In the genomic region with DNA sequence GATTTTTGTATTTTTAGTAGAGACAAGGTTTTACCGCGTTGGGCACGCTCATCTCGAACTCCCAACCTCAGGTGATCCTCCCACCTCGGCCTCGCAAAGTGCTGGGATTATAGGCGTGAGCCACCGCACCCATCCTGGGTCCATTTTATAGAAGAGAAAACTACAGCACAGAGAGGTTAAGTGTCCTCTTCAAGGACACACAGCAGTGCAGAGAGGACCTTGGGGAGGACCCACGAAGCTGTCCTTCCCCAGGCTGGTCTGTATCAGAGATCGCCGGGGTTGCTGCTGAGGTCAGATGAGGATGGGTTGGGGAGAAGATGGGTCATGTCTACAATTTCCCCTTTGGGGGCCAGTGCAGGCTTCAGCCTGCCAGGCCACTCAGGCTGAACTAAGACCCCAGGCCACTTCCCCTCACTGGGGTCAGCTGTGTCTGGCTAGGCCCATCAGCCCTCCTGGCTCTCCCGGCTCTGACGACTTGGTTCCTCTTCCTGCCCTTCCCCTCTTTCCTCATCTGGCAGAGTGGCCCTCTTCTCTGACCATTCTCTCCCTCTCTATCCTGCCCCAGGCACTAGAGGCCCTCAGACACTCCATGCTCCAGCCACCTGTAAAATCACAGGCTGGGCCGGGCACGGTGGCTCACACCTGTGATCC, we compare ENCODE assay signal across 16 cellular contexts. TPM values are rescaled to one million over a fixed set of nuclear protein-coding genes. Genes with fewer than 3 reads are reported as not detected.
DNase-seq lines count a peak whose midpoint lies in the region; ATAC-seq, FAIRE-seq and TF ChIP-seq lines count a peak whose summit lies in the region.
"Had no signal": no experiment of that assay in that cellular context is flagged by ENCODE, and none has a peak within 500 bp of the region (broad histone marks: within the 10 kb centered on the region; RNA-seq: fewer than 3 reads in every experiment).

No MANE protein-coding gene starts in this region.

- POLR2A ChIA-PET in activated CD4-positive, alpha-beta memory T cell treated with anti-CD3 and anti-CD28 coated beads, Interleukin-2, amount 10 ng/mL, durations not matched to agents 7 days and 5 days (lab: Charles Lee), result interaction anchor here (1.6 to 8.7 kb wide), 2 partner anchors 8 to 51 kb away, joined by 5 to 104 read pairs; partner anchors contain the start of gene ZNF414
- POLR2A ChIA-PET in HepG2 (lab: Yijun Ruan, JAX), result no interaction called here

- H3K4me1 Mint-ChIP-seq in activated CD4-positive, alpha-beta memory T cell treated with anti-CD3 and anti-CD28 coated beads, Interleukin-2, amount 10 ng/mL, durations not matched to agents 7 days and 5 days, result peaks cover 77% of the 10 kb centered on the region
- H3K4me1 Mint-ChIP-seq: neural crest cell had no signal

- H3K27ac ChIP-seq in right atrium auricular region (no peak overlapping the region), HepG2 (ENCODE audit: extremely low read length, insufficient read depth, low read length) (no peak overlapping the region), aorta (ENCODE audit: low read depth in 1 of 2, low read length in 2 of 2) (no peak overlapping the region)

- intact Hi-C loops in Right ventricle myocardium inferior (cut with DNase I) (no loop called here), HepG2 (cut with micrococcal nuclease; ENCODE audit: unreplicated experiment) (no loop called here), aorta (cut with DNase I) (no loop called here)

- H3K4me2 ChIP-seq in HepG2 (ENCODE audit: low read depth, low read length), result no peak overlapping the region

- in situ Hi-C loops in HepG2 (cut with HindIII; ENCODE audit: extremely low pct_ligation_motif_present, low pct_unique_long_range_greater_than_20kb), result no loop called here

- H3K27me3 ChIP-seq in right atrium auricular region (no peaks in the 10 kb centered on the region), HepG2 (ENCODE audit: control insufficient read depth in 1 of 2, insufficient read depth in 2 of 2, low read length in 2 of 2) (no peaks in the 10 kb centered on the region; a peak in 1 of 5 replicates), aorta (ENCODE audit: control insufficient read depth in 1 of 2, insufficient read depth in 2 of 2, low read length in 1 of 2) (no peaks in the 10 kb centered on the region)

- WGBS in HepG2 (ENCODE audit: low lambda C conversion rate), result 70% methylated on average over 15 of the region's 15 CpGs
- WGBS in aorta, 2 donors, result 84 to 92% methylated on average over 15 of the region's 15 CpGs

- H3K9me3 ChIP-seq in right atrium auricular region, result no peaks in the 10 kb centered on the region
- no peaks in the 10 kb centered on the region for H3K9me3 ChIP-seq in HepG2 (ENCODE audit: low read length)
- H3K9me3 ChIP-seq in aorta (ENCODE audit: control insufficient read depth, low read length), result no peaks in the 10 kb centered on the region

- H3K4me1 ChIP-seq in right atrium auricular region (no peaks in the 10 kb centered on the region), HepG2 (ENCODE audit: insufficient read depth, low read length) (no peaks in the 10 kb centered on the region), aorta (ENCODE audit: control insufficient read depth in 1 of 2, insufficient read depth in 2 of 2, low read length in 2 of 2) (no peaks in the 10 kb centered on the region)

- no TSS peak for BruUV-seq in HepG2 (replicated peaks; lab: Mats Ljungman, UMichigan)

- DNase-seq in Right ventricle myocardium inferior (ENCODE audit: missing footprints) (peak; percentile 72), right atrium auricular region (ENCODE audit: low spot score) (no peak), HepG2 (ENCODE audit: low spot score) (no peak), aorta (peak in 1 of 2 donors; percentile 82), islet precursor cell (no peak)
- DNase-seq in activated CD4-positive, alpha-beta memory T cell treated with anti-CD3 and anti-CD28 coated beads, Interleukin-2, amount 10 ng/mL, durations not matched to agents 7 days and 5 days, result no peak
- DNase-seq: activated CD4-positive, alpha-beta T cell treated with anti-CD3 and anti-CD28 coated beads for 4 hours; NCI-H1048; NCI-H510A treated with DMSO at 0.1 percent for 48 hours; stimulated activated CD8-positive, alpha-beta memory T cell treated with anti-CD3 and anti-CD28 coated beads, Interleukin-4, amount 100 ng/mL, for 48 hours had no signal

- ATAC-seq in Right ventricle myocardium inferior (peak; percentile 56), HepG2 (no peak), aorta (ENCODE audit: low FRiP score) (peak; percentile 51), HG03175 (IDR thresholded peaks at IDR 0.05; ENCODE audit: unreplicated experiment) (no peak), GM19351 (IDR thresholded peaks at IDR 0.05; ENCODE audit: unreplicated experiment) (no peak)

- H3K27me3 Mint-ChIP-seq in activated CD4-positive, alpha-beta memory T cell treated with anti-CD3 and anti-CD28 coated beads, Interleukin-2, amount 10 ng/mL, durations not matched to agents 7 days and 5 days, result no peaks in the 10 kb centered on the region
- H3K27me3 Mint-ChIP-seq: activated naive CD8-positive, alpha-beta T cell had no signal

- H3K27ac Mint-ChIP-seq in activated CD4-positive, alpha-beta memory T cell treated with anti-CD3 and anti-CD28 coated beads, Interleukin-2, amount 10 ng/mL, durations not matched to agents 7 days and 5 days, result peak overlapping the region; percentile 61
- H3K27ac Mint-ChIP-seq: activated naive CD8-positive, alpha-beta T cell had no signal

- CTCF ChIA-PET in activated CD4-positive, alpha-beta memory T cell treated with anti-CD3 and anti-CD28 coated beads, Interleukin-2, amount 10 ng/mL, durations not matched to agents 7 days and 5 days (lab: Charles Lee), result interaction anchor here (6.4 kb wide), 1 partner anchor 11 kb away, joined by 69 read pairs; the partner anchor contains the start of gene MYO1F
- CTCF ChIA-PET in HepG2 (lab: Yijun Ruan, JAX; ENCODE audit: low intra/inter-chr PET ratio, low total read pairs), result no interaction called here

- FAIRE-seq in HepG2 (lab: Jason Lieb, UNC), result no peak
- FAIRE-seq: colon, islet of Langerhans had no signal

- TF ChIP-seq EP300 in HepG2 (IDR thresholded peaks at IDR 0.05; ENCODE audit: low read depth in 2 of 2, low read length in 2 of 2), result no peak
- TF ChIP-seq EP300 in HepG2 (CRISPR knock-in tag; IDR thresholded peaks at IDR 0.05; ENCODE audit: borderline replicate concordance), result no peak

- peaks cover 75% of the 10 kb centered on the region for H3K36me3 Mint-ChIP-seq in activated CD4-positive, alpha-beta memory T cell treated with anti-CD3 and anti-CD28 coated beads, Interleukin-2, amount 10 ng/mL, durations not matched to agents 7 days and 5 days (ENCODE audit: low read depth)
- H3K36me3 Mint-ChIP-seq: activated naive CD8-positive, alpha-beta T cell had no signal

- H2AFZ ChIP-seq in HepG2 (ENCODE audit: low read length), result no peak overlapping the region

- H3K4me3 Mint-ChIP-seq in activated CD4-positive, alpha-beta memory T cell treated with anti-CD3 and anti-CD28 coated beads, Interleukin-2, amount 10 ng/mL, durations not matched to agents 7 days and 5 days, result no peak overlapping the region
- H3K4me3 Mint-ChIP-seq: activated naive CD8-positive, alpha-beta T cell; neural crest cell had no signal

- TF ChIP-seq CTCF in right atrium auricular region (IDR thresholded peaks at IDR 0.05) (no peak), HepG2 (CRISPR knock-in tag; IDR thresholded peaks at IDR 0.05) (no peak)

- no peak for TF ChIP-seq RAD21 in HepG2 (CRISPR knock-in tag; IDR thresholded peaks at IDR 0.05)

- H4K20me1 ChIP-seq in HepG2 (ENCODE audit: insufficient read depth, low read length), result no peaks in the 10 kb centered on the region

- no peaks in the 10 kb centered on the region for H3K79me2 ChIP-seq in HepG2 (ENCODE audit: insufficient read depth, low read length)

- H3K4me3 ChIP-seq in right atrium auricular region, result no peak overlapping the region
- no peak overlapping the region for H3K4me3 ChIP-seq in HepG2 (replicated peaks in 1 of 3; ENCODE audit: insufficient read depth in 1 of 3, low read depth in 2 of 3, low read length in 3 of 3)
- no peak overlapping the region for H3K4me3 ChIP-seq in aorta (ENCODE audit: low read length in 2 of 2)

- no peak for TF ChIP-seq POLR2A in HepG2 (IDR thresholded peaks at IDR 0.05; ENCODE audit: insufficient read depth in 1 of 2, low read depth in 2 of 2, low read length in 2 of 2)

- no peaks in the 10 kb centered on the region for H3K36me3 ChIP-seq in right atrium auricular region
- no peaks in the 10 kb centered on the region for H3K36me3 ChIP-seq in HepG2 (replicated peaks in 1 of 2; ENCODE audit: control insufficient read depth in 1 of 2, insufficient read depth in 2 of 2, low read length in 2 of 2)
- no peaks in the 10 kb centered on the region for H3K36me3 ChIP-seq in aorta (ENCODE audit: control insufficient read depth in 1 of 2, insufficient read depth in 2 of 2, low read length in 1 of 2)

- no peak overlapping the region for H3K9ac ChIP-seq in HepG2 (ENCODE audit: insufficient read depth, low read depth, low read length)

- H3K9me3 Mint-ChIP-seq in activated CD4-positive, alpha-beta memory T cell treated with anti-CD3 and anti-CD28 coated beads, Interleukin-2, amount 10 ng/mL, durations not matched to agents 7 days and 5 days, result no peaks in the 10 kb centered on the region
- H3K9me3 Mint-ChIP-seq: neural crest cell had no signal

RNA-seq across cellular contexts. Expression of gene MYO1F, which starts 9.6 kb away (rescaled TPM):
- total RNA-seq in Right ventricle myocardium inferior (9.3 TPM), right atrium auricular region (10 to 100 TPM in 1 of 2 donors, 1 to 10 TPM in 1; 4.4 to 10.8 TPM), HepG2 (2016; rRNA removed; fragmentation: Illumina TruSeq; extraction: Trizol) (0.09 and 0.13 TPM in 2 replicates), aorta (10 to 100 TPM; 30.3 to 63.8 TPM)
- total RNA-seq in activated CD4-positive, alpha-beta memory T cell treated with anti-CD3 and anti-CD28 coated beads, Interleukin-2, amount 10 ng/mL, durations not matched to agents 7 days and 5 days, result 100 to 1,000 TPM; 420 TPM
- total RNA-seq in HepG2 (2016; cell fraction: cytosol; rRNA removed; fragmentation: Illumina TruSeq; extraction: Trizol; ENCODE audit: low read depth), result 0.20 and 0.26 TPM in 2 replicates
- 0.11 and 0.16 TPM in 2 replicates for total RNA-seq in HepG2 (2016; cell fraction: insoluble cytoplasmic fraction; rRNA removed; fragmentation: Illumina TruSeq; extraction: Trizol)
- total RNA-seq in HepG2 (2016; cell fraction: membrane; rRNA removed; fragmentation: Illumina TruSeq; extraction: Trizol), result 0.21 and 0.80 TPM in 2 replicates
- not detected in 2 replicates for total RNA-seq in HepG2 (2016; cell fraction: nucleus; rRNA removed; fragmentation: Illumina TruSeq; extraction: Trizol)
- polyA plus RNA-seq in HepG2 (2011; rRNA removed) (0.13 and 0.34 TPM in 2 replicates), aorta (10 to 100 TPM in 1 of 2 donors, 1 to 10 TPM in 1; 2.1 to 10.0 TPM)
- 0.13 and 0.30 TPM in 2 replicates for polyA plus RNA-seq in HepG2 (2011; cell fraction: cytosol; rRNA removed)
- polyA plus RNA-seq in HepG2 (2011; cell fraction: nucleus; rRNA removed), result 0.40 and 0.64 TPM in 2 replicates
- polyA plus RNA-seq in HepG2 (2012), result 0.42 and 1.5 TPM in 2 replicates
- polyA plus RNA-seq in HepG2 (2016; cell fraction: cytosol; fragmentation: Illumina TruSeq; extraction: Trizol; ENCODE audit: low read depth), result 0.25 and 0.37 TPM in 2 replicates
- 0.16 TPM in 1 of 2 replicates, not detected in the other for polyA plus RNA-seq in HepG2 (2016; cell fraction: insoluble cytoplasmic fraction; fragmentation: Illumina TruSeq; extraction: Trizol; ENCODE audit: low read depth)
- 0.32 and 0.36 TPM in 2 replicates for polyA plus RNA-seq in HepG2 (2016; cell fraction: membrane; fragmentation: Illumina TruSeq; extraction: Trizol; ENCODE audit: low read depth)
- 0.17 and 0.21 TPM in 2 replicates for polyA plus RNA-seq in HepG2 (2016; cell fraction: nucleus; fragmentation: Illumina TruSeq; extraction: Trizol; ENCODE audit: insufficient read depth, low read depth)
- 0.42 and 0.63 TPM in 2 replicates for polyA minus RNA-seq in HepG2 (2011; rRNA and poly(A)+ RNA removed; ENCODE audit: low replicate concordance)
- polyA minus RNA-seq in HepG2 (2011; cell fraction: cytosol; rRNA and poly(A)+ RNA removed), result not detected in 2 replicates
- polyA minus RNA-seq in HepG2 (2011; cell fraction: nucleus; rRNA and poly(A)+ RNA removed), result not detected in 2 replicates

RNA-seq across cellular contexts. Expression of gene ADAMTS10, which starts 42.9 kb away (rescaled TPM):
- total RNA-seq in Right ventricle myocardium inferior, result 10.0 TPM
- total RNA-seq in right atrium auricular region, result 10 to 100 TPM; 13.1 to 14.9 TPM
- 1 to 10 TPM; 2.6 to 2.8 TPM for total RNA-seq in activated CD4-positive, alpha-beta memory T cell treated with anti-CD3 and anti-CD28 coated beads, Interleukin-2, amount 10 ng/mL, durations not matched to agents 7 days and 5 days
- total RNA-seq in HepG2 (2016; rRNA removed; fragmentation: Illumina TruSeq; extraction: Trizol), result 0.49 TPM in 1 of 2 replicates, not detected in the other
- not detected in 2 replicates for total RNA-seq in HepG2 (2016; cell fraction: cytosol; rRNA removed; fragmentation: Illumina TruSeq; extraction: Trizol; ENCODE audit: low read depth)
- total RNA-seq in HepG2 (2016; cell fraction: insoluble cytoplasmic fraction; rRNA removed; fragmentation: Illumina TruSeq; extraction: Trizol), result 0.24 TPM in 1 of 2 replicates, not detected in the other
- total RNA-seq in HepG2 (2016; cell fraction: membrane; rRNA removed; fragmentation: Illumina TruSeq; extraction: Trizol), result not detected in 2 replicates
- total RNA-seq in HepG2 (2016; cell fraction: nucleus; rRNA removed; fragmentation: Illumina TruSeq; extraction: Trizol), result 1.2 TPM in 1 of 2 replicates, not detected in the other
- polyA plus RNA-seq in HepG2 (2011; rRNA removed), result 1.7 and 3.0 TPM in 2 replicates
- polyA plus RNA-seq in HepG2 (2011; cell fraction: cytosol; rRNA removed), result 0.46 and 0.68 TPM in 2 replicates
- 33.0 and 37.3 TPM in 2 replicates for polyA plus RNA-seq in HepG2 (2011; cell fraction: nucleus; rRNA removed)
- polyA plus RNA-seq in HepG2 (2012), result 2.1 and 3.0 TPM in 2 replicates
- not detected in 2 replicates for polyA plus RNA-seq in HepG2 (2016; cell fraction: cytosol; fragmentation: Illumina TruSeq; extraction: Trizol; ENCODE audit: low read depth)
- polyA plus RNA-seq in HepG2 (2016; cell fraction: insoluble cytoplasmic fraction; fragmentation: Illumina TruSeq; extraction: Trizol; ENCODE audit: low read depth), result not detected in 2 replicates
- not detected in 2 replicates for polyA plus RNA-seq in HepG2 (2016; cell fraction: membrane; fragmentation: Illumina TruSeq; extraction: Trizol; ENCODE audit: low read depth)
- 0.67 and 1.2 TPM in 2 replicates for polyA plus RNA-seq in HepG2 (2016; cell fraction: nucleus; fragmentation: Illumina TruSeq; extraction: Trizol; ENCODE audit: insufficient read depth, low read depth)
- polyA minus RNA-seq in HepG2 (2011; rRNA and poly(A)+ RNA removed; ENCODE audit: low replicate concordance), result 1.9 and 2.8 TPM in 2 replicates
- polyA minus RNA-seq in HepG2 (2011; cell fraction: cytosol; rRNA and poly(A)+ RNA removed), result 0.79 TPM in 1 of 2 replicates, not detected in the other
- polyA minus RNA-seq in HepG2 (2011; cell fraction: nucleus; rRNA and poly(A)+ RNA removed), result 7.1 and 8.1 TPM in 2 replicates
- total RNA-seq in aorta, result 100 to 1,000 TPM in 1 of 2 donors, 10 to 100 TPM in 1; 58.1 to 188 TPM
- polyA plus RNA-seq in aorta, result 100 to 1,000 TPM in 1 of 2 donors, 10 to 100 TPM in 1; 18.8 to 264 TPM

RNA-seq across cellular contexts. Expression of gene ZNF414, which starts 53.7 kb away (rescaled TPM):
- total RNA-seq in Right ventricle myocardium inferior (9.8 TPM), right atrium auricular region (10 to 100 TPM in 1 of 2 donors, 1 to 10 TPM in 1; 8.2 to 13.5 TPM), HepG2 (2016; rRNA removed; fragmentation: Illumina TruSeq; extraction: Trizol) (1.4 and 2.5 TPM in 2 replicates), aorta (10 to 100 TPM; 16.4 to 17.7 TPM)
- 10 to 100 TPM; 29.7 to 33.3 TPM for total RNA-seq in activated CD4-positive, alpha-beta memory T cell treated with anti-CD3 and anti-CD28 coated beads, Interleukin-2, amount 10 ng/mL, durations not matched to agents 7 days and 5 days
- total RNA-seq in HepG2 (2016; cell fraction: cytosol; rRNA removed; fragmentation: Illumina TruSeq; extraction: Trizol; ENCODE audit: low read depth), result 2.2 and 2.4 TPM in 2 replicates
- 2.7 and 2.8 TPM in 2 replicates for total RNA-seq in HepG2 (2016; cell fraction: insoluble cytoplasmic fraction; rRNA removed; fragmentation: Illumina TruSeq; extraction: Trizol)
- 2.8 and 5.6 TPM in 2 replicates for total RNA-seq in HepG2 (2016; cell fraction: membrane; rRNA removed; fragmentation: Illumina TruSeq; extraction: Trizol)
- 3.3 and 3.4 TPM in 2 replicates for total RNA-seq in HepG2 (2016; cell fraction: nucleus; rRNA removed; fragmentation: Illumina TruSeq; extraction: Trizol)
- polyA plus RNA-seq in HepG2 (2011; rRNA removed) (2.8 and 4.0 TPM in 2 replicates), aorta (10 to 100 TPM in 1 of 2 donors, 1 to 10 TPM in 1; 4.0 to 33.0 TPM)
- polyA plus RNA-seq in HepG2 (2011; cell fraction: cytosol; rRNA removed), result 1.9 and 2.9 TPM in 2 replicates
- 19.1 and 28.1 TPM in 2 replicates for polyA plus RNA-seq in HepG2 (2011; cell fraction: nucleus; rRNA removed)
- 5.5 and 7.5 TPM in 2 replicates for polyA plus RNA-seq in HepG2 (2012)
- 8.4 and 9.5 TPM in 2 replicates for polyA plus RNA-seq in HepG2 (2016; cell fraction: cytosol; fragmentation: Illumina TruSeq; extraction: Trizol; ENCODE audit: low read depth)
- 10.1 and 10.3 TPM in 2 replicates for polyA plus RNA-seq in HepG2 (2016; cell fraction: insoluble cytoplasmic fraction; fragmentation: Illumina TruSeq; extraction: Trizol; ENCODE audit: low read depth)
- polyA plus RNA-seq in HepG2 (2016; cell fraction: membrane; fragmentation: Illumina TruSeq; extraction: Trizol; ENCODE audit: low read depth), result 11.5 and 15.0 TPM in 2 replicates
- 20.2 and 25.1 TPM in 2 replicates for polyA plus RNA-seq in HepG2 (2016; cell fraction: nucleus; fragmentation: Illumina TruSeq; extraction: Trizol; ENCODE audit: insufficient read depth, low read depth)
- 2.0 and 7.2 TPM in 2 replicates for polyA minus RNA-seq in HepG2 (2011; rRNA and poly(A)+ RNA removed; ENCODE audit: low replicate concordance)
- polyA minus RNA-seq in HepG2 (2011; cell fraction: cytosol; rRNA and poly(A)+ RNA removed), result 3.4 and 7.1 TPM in 2 replicates
- polyA minus RNA-seq in HepG2 (2011; cell fraction: nucleus; rRNA and poly(A)+ RNA removed), result 2.6 and 4.6 TPM in 2 replicates

Comparison
In these comparisons a context has a peak if more than half of its experiments do, and no peak if none do; other contexts are left out.
1. ATAC-seq: peak in Right ventricle myocardium inferior (single experiment) and aorta (single experiment); none in HepG2 (single experiment), HG03175 (single experiment) and GM19351 (single experiment).
2. RNA of gene MYO1F, which starts 9.6 kb away (total RNA-seq): 420 TPM in activated CD4-positive, alpha-beta memory T cell treated with anti-CD3 and anti-CD28 coated beads, Interleukin-2, amount 10 ng/mL, durations not matched to agents 7 days and 5 days; 30.3 to 63.8 TPM in aorta, 4.4 to 10.8 TPM in right atrium auricular region, 9.3 TPM in Right ventricle myocardium inferior (single experiment) and 0.09 to 0.80 TPM in HepG2; every median in the first group is over 4 times any median in the second.